Comparison of ENCODE assay signal across 8 cellular contexts in the genomic region with DNA sequence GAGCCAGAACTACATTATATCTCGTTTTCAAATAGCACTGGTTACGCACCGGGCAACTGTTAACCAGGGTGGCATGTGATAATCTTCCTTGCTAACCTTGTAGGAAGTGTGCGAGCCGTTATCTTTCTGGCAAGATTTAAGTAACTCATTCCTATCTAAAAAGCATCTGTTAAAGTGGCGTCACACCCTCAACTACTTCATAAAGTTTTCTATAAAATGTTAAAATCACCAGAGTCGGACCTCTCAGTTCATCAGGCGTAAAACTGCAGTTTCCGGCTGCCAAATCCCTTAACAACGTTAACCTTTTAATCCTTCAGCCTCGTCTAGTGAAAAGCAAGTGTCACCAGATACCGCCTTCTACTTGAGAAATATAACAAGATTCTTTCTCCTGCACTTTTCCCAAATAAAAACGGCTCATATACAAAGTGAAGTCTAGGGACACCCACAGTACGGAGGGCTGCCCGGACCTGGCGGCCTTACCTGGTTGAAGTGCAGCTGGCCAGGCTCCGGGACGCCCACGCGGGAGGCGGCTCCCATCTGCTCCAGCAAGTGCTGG. TPM values are rescaled to one million over a fixed set of nuclear protein-coding genes. Genes with fewer than 3 reads are reported as not detected.
DNase-seq lines count a peak whose midpoint lies in the region; ATAC-seq and TF ChIP-seq lines count a peak whose summit lies in the region.

No MANE protein-coding gene starts in this region.

- TF ChIP-seq CTCF in heart right ventricle (IDR thresholded peaks at IDR 0.05), result no peak
- no peak for TF ChIP-seq CTCF in choroid plexus epithelial cell (conservative IDR thresholded peaks at IDR 0.05; ENCODE audit: low read depth, low read length)
- no peak for TF ChIP-seq CTCF in transverse colon (IDR thresholded peaks at IDR 0.05)

- H3K4me3 ChIP-seq in heart right ventricle (peak overlapping the region; percentile 25 to 80 (median 62)), SJSA1 (peak overlapping the region; percentile 59), choroid plexus epithelial cell (ENCODE audit: low read depth, low read length) (peak overlapping the region; percentile 75), muscle layer of colon (ENCODE audit: low read depth in 1 of 2, low read length in 2 of 2) (peak overlapping the region; percentile 70 to 76), transverse colon (peak overlapping the region; percentile 56 to 76 (median 70))

- H3K27me3 ChIP-seq in heart right ventricle, result peaks cover 0 to 11% (median 0%) of the 10 kb centered on the region in 7 donors
- H3K27me3 ChIP-seq in SJSA1 (replicated peaks), result no peaks in the 10 kb centered on the region
- no peaks in the 10 kb centered on the region for H3K27me3 ChIP-seq in muscle layer of colon (ENCODE audit: control insufficient read depth in 1 of 2, insufficient read depth in 2 of 2, low read length in 2 of 2)
- H3K27me3 ChIP-seq in transverse colon, result no peaks in the 10 kb centered on the region

- TF ChIP-seq POLR2A in transverse colon (IDR thresholded peaks at IDR 0.05), result no peak

- ATAC-seq in heart right ventricle (peak in 1 of 8 donors; percentile 69), Right ventricle myocardium superior (ENCODE audit: poor library complexity) (no peak), HG03159 (IDR thresholded peaks at IDR 0.05; ENCODE audit: unreplicated experiment) (peak; percentile 1)

- in situ Hi-C loops in transverse colon (cut with MboI; ENCODE audit: low pct_ligation_motif_present in 1 of 4, low pct_unique_long_range_greater_than_20kb in 1 of 4, low sequenced_read_pairs in 3 of 4), result loop anchor here in 2 of 4 donors (10.0 to 25.0 kb wide), 3 partner anchors 91 to 268 kb away; a partner anchor contains a TSS

- 4 to 5% methylated on average over 21 of the region's 21 CpGs for WGBS in heart right ventricle, 2 donors
- 2 to 6% methylated on average over 12 to 21 of the region's 21 CpGs for WGBS in transverse colon (ENCODE audit: low coverage in 1 of 2), 2 donors

- no peak for TF ChIP-seq EP300 in transverse colon (IDR thresholded peaks at IDR 0.05; ENCODE audit: low read depth)

- intact Hi-C loops in heart right ventricle (cut with DNase I), result loop anchor here in 1 of 10 donors (10.0 kb wide), 1 partner anchor 81 kb away; no protein-coding TSS in a partner anchor
- intact Hi-C loops in Right ventricle myocardium superior (cut with DNase I), result no loop called here
- intact Hi-C loops in transverse colon (cut with DNase I; ENCODE audit: low total_unique reads), result no loop called here

- no peaks in the 10 kb centered on the region for H3K9me3 ChIP-seq in heart right ventricle
- H3K9me3 ChIP-seq in SJSA1 (replicated peaks), result no peaks in the 10 kb centered on the region
- no peaks in the 10 kb centered on the region for H3K9me3 ChIP-seq in muscle layer of colon (ENCODE audit: low read length)
- H3K9me3 ChIP-seq in transverse colon, result no peaks in the 10 kb centered on the region

- H3K27ac ChIP-seq in heart right ventricle (peak overlapping the region in 9 of 10 donors; percentile 3 to 94 (median 56)), SJSA1 (no peak overlapping the region), muscle layer of colon (ENCODE audit: low read depth, low read length) (peak overlapping the region; percentile 65), transverse colon (peak overlapping the region; percentile 85 to 93 (median 88))

- H3K4me1 ChIP-seq in heart right ventricle, result peaks cover 0 to 53% (median 10%) of the 10 kb centered on the region in 9 donors
- peaks cover 10% of the 10 kb centered on the region for H3K4me1 ChIP-seq in SJSA1 (replicated peaks)
- H3K4me1 ChIP-seq in muscle layer of colon (ENCODE audit: insufficient read depth, low read length), result peaks cover 7% of the 10 kb centered on the region
- peaks cover 3 to 34% (median 19%) of the 10 kb centered on the region in 4 donors for H3K4me1 ChIP-seq in transverse colon

- H3K9ac ChIP-seq in muscle layer of colon (ENCODE audit: low read length), result peak overlapping the region; percentile 54

- no peaks in the 10 kb centered on the region for H3K36me3 ChIP-seq in heart right ventricle
- no peaks in the 10 kb centered on the region for H3K36me3 ChIP-seq in SJSA1
- no peaks in the 10 kb centered on the region for H3K36me3 ChIP-seq in muscle layer of colon (ENCODE audit: insufficient read depth, low read length)
- no peaks in the 10 kb centered on the region for H3K36me3 ChIP-seq in transverse colon

- DNase-seq in heart right ventricle (no peak), Right ventricle myocardium superior (no peak), SJSA1 (ENCODE audit: low read depth in 1 of 2, low spot score in 2 of 2) (no peak), choroid plexus epithelial cell (ENCODE audit: low read depth) (no peak), transverse colon (no peak), NCI-H128 (lab: John Stamatoyannopoulos, UW; ENCODE audit: unreplicated experiment) (no peak)

RNA-seq across cellular contexts. Expression of a gene that starts 1.2 kb away (rescaled TPM):
- total RNA-seq in heart right ventricle (10 to 100 TPM in 1 of 10 donors, 1 to 10 TPM in 8, under 1 TPM in 1; 1.00 to 11.0 (median 3.0) TPM), Right ventricle myocardium superior (1.6 TPM), transverse colon (10 to 100 TPM; 21.7 to 83.8 (median 42.6) TPM)
- 1 to 10 TPM; 1.1 to 2.2 TPM for polyA plus RNA-seq in heart right ventricle
- 30.1 and 39.0 TPM in 2 replicates for total RNA-seq in SJSA1 (2014; rRNA removed; shearing (Covaris generic))
